22 cellular contexts compared by ENCODE assay signal in genomic region chr4:115675721-115676120, GRCh38.
DNase-seq lines count a peak whose midpoint lies in the region; FAIRE-seq and TF ChIP-seq lines count a peak whose summit lies in the region.
"Had no signal": no experiment of that assay in that cellular context is flagged by ENCODE, and none has a peak within 500 bp of the region (broad histone marks: within the 10 kb centered on the region; RNA-seq: fewer than 3 reads in every experiment).

No MANE protein-coding gene starts in this region.

- H3K36me3 ChIP-seq in adipocyte (ENCODE audit: control insufficient read depth, insufficient read depth, low read length, severe bottlenecking): no peaks in the 10 kb centered on the region
- no peaks in the 10 kb centered on the region for H3K36me3 ChIP-seq in kidney (ENCODE audit: control insufficient read depth in 1 of 2, insufficient read depth in 2 of 2, low read length in 2 of 2)
- H3K36me3 ChIP-seq in small intestine (ENCODE audit: control insufficient read depth in 2 of 2, insufficient read depth in 2 of 2, low read length in 2 of 2): no peaks in the 10 kb centered on the region
- H3K36me3 ChIP-seq: left ventricle myocardium inferior, suprapubic skin, vagina had no signal

- H3K4me1 ChIP-seq in adipocyte (ENCODE audit: control insufficient read depth, insufficient read depth, low read length) (no peaks in the 10 kb centered on the region), kidney (ENCODE audit: control insufficient read depth in 1 of 2, insufficient read depth in 1 of 2, low read depth in 1 of 2, low read length in 2 of 2) (no peaks in the 10 kb centered on the region), small intestine (ENCODE audit: control insufficient read depth in 2 of 2, insufficient read depth in 1 of 2, low read depth in 1 of 2, low read length in 1 of 2) (no peaks in the 10 kb centered on the region)
- H3K4me1 ChIP-seq: left ventricle myocardium inferior, psoas muscle, suprapubic skin, vagina had no signal

- H3K27me3 ChIP-seq in adipocyte (replicated peaks; ENCODE audit: control insufficient read depth, insufficient read depth, low read length): no peaks in the 10 kb centered on the region
- H3K27me3 ChIP-seq in small intestine (ENCODE audit: control insufficient read depth in 2 of 2, insufficient read depth in 2 of 2, low read length in 2 of 2): no peaks in the 10 kb centered on the region
- H3K27me3 ChIP-seq: suprapubic skin, vagina had no signal

- intact Hi-C loops in kidney (cut with DNase I): no loop called here

- H3K9ac ChIP-seq in adipocyte (ENCODE audit: low read length): no peak overlapping the region
- no peak overlapping the region for H3K9ac ChIP-seq in kidney (ENCODE audit: low read length in 2 of 2)

- H3K4me3 ChIP-seq in adipocyte (ENCODE audit: low read length) (peak overlapping the region; percentile 33), kidney (ENCODE audit: low read length in 2 of 2) (no peak overlapping the region), small intestine (ENCODE audit: low read depth in 1 of 2, low read length in 2 of 2) (no peak overlapping the region)
- H3K4me3 ChIP-seq: GM23338, left ventricle myocardium inferior, psoas muscle, suprapubic skin, vagina had no signal

- FAIRE-seq in kidney (lab: Jason Lieb, UNC) (peak; percentile 78), small intestine (lab: Jason Lieb, UNC) (peak; percentile 94)

- WGBS in small intestine, 3 donors: 35 to 45% (median 41%) methylated on average over 1 of the region's 1 CpG

- TF ChIP-seq CTCF in kidney (IDR thresholded peaks at IDR 0.05; ENCODE audit: borderline replicate concordance, extremely low read depth, insufficient read depth): no peak

- DNase-seq in H4 (ENCODE audit: low spot score): peak; percentile 5
- no peak for DNase-seq in adipocyte (ENCODE audit: low read depth)
- no peak for DNase-seq in kidney
- DNase-seq in small intestine: no peak
- DNase-seq in DMS153 (lab: John Stamatoyannopoulos, UW): no peak
- DNase-seq in SKM-1 (lab: John Stamatoyannopoulos, UW; ENCODE audit: unreplicated experiment): no peak
- DNase-seq in activated effector memory CD4-positive, alpha-beta T cell treated with anti-CD3 and anti-CD28 coated beads, Interleukin-2, amount 50 U/mL, for 16 hours: no peak
- DNase-seq: activated CD4-positive, alpha-beta T cell treated with anti-CD3 and anti-CD28 coated beads, Interleukin-2, amount 50 U/mL, for 1 hour; activated CD8-positive, alpha-beta memory T cell treated with anti-CD3 and anti-CD28 coated beads, Interleukin-2, amount 50 U/mL, for 4 hours; AML-193; CD8-positive, alpha-beta memory T cell; cortex of kidney; DMS79; left ventricle myocardium inferior; NCI-H524 treated with DMSO at 0.1 percent for 48 hours; psoas muscle; stimulated activated CD4-positive, alpha-beta T cell treated with anti-CD3 and anti-CD28 coated beads, Interleukin-2, amount 100 ng/mL, for 24 hours had no signal

- H3K27ac ChIP-seq in kidney (ENCODE audit: low read depth in 2 of 2, low read length in 2 of 2) (no peak overlapping the region), small intestine (ENCODE audit: low read depth in 1 of 2, low read length in 1 of 2) (no peak overlapping the region)
- H3K27ac ChIP-seq: HL-60, left ventricle myocardium inferior, psoas muscle, RWPE1, suprapubic skin, vagina had no signal

- no peaks in the 10 kb centered on the region for H3K9me3 ChIP-seq in adipocyte (ENCODE audit: control insufficient read depth, low read length)
- no peaks in the 10 kb centered on the region for H3K9me3 ChIP-seq in kidney (ENCODE audit: control insufficient read depth in 1 of 2, low read length in 2 of 2)
- H3K9me3 ChIP-seq in small intestine (ENCODE audit: control insufficient read depth, low read depth): no peaks in the 10 kb centered on the region
- H3K9me3 ChIP-seq: suprapubic skin, vagina had no signal
